In genomic region chr1:162984699-162985098, GRCh38 we compare ENCODE assay signal across 28 cellular contexts.
A peak's percentile ranks its signal among the peaks of the same experiment; 100 is the strongest.
DNase-seq lines count a peak whose midpoint lies in the region; ATAC-seq, FAIRE-seq and TF ChIP-seq lines count a peak whose summit lies in the region.
"Had no signal": no experiment of that assay in that cellular context is flagged by ENCODE, and none has a peak within 500 bp of the region (broad histone marks: within the 10 kb centered on the region; RNA-seq: fewer than 3 reads in every experiment).

No MANE protein-coding gene starts in this region.

- TF ChIP-seq CTCF in mammary epithelial cell (conservative IDR thresholded peaks at IDR 0.05 in 1 of 2, IDR thresholded peaks at IDR 0.05 in 1 of 2; ENCODE audit: extremely low read depth in 1 of 2, insufficient read depth in 1 of 2, low read depth in 1 of 2, low read length in 2 of 2) (no peak), breast epithelium (IDR thresholded peaks at IDR 0.05) (no peak), astrocyte (IDR thresholded peaks at IDR 0.05; ENCODE audit: insufficient read depth, low read depth, low read length) (no peak), fibroblast of pulmonary artery (IDR thresholded peaks at IDR 0.05; ENCODE audit: low read length, missing control alignments) (no peak), suprapubic skin (IDR thresholded peaks at IDR 0.05) (no peak)

- WGBS in mammary epithelial cell (ENCODE audit: low coverage, missing lambda C conversion rate) = 96% methylated on average over 2 of the region's 2 CpGs
- 59% methylated on average over 2 of the region's 2 CpGs for WGBS in suprapubic skin

- peak; percentile 89 for FAIRE-seq in astrocyte (lab: Jason Lieb, UNC)
- FAIRE-seq: GM12878, kidney, small intestine had no signal

- no peaks in the 10 kb centered on the region for H3K27me3 ChIP-seq in mammary epithelial cell (ENCODE audit: insufficient read depth, low read length)
- H3K27me3 ChIP-seq in breast epithelium = no peaks in the 10 kb centered on the region
- no peaks in the 10 kb centered on the region for H3K27me3 ChIP-seq in astrocyte (ENCODE audit: insufficient read depth, low read length)
- peaks cover 7% of the 10 kb centered on the region for H3K27me3 ChIP-seq in suprapubic skin
- H3K27me3 ChIP-seq: cardiac muscle cell, esophagus muscularis mucosa, stomach, upper lobe of right lung had no signal

- no peak for ATAC-seq in T-helper 17 cell
- ATAC-seq in HG02852 (IDR thresholded peaks at IDR 0.05; ENCODE audit: unreplicated experiment) = no peak
- no peak for ATAC-seq in left lobe of liver
- ATAC-seq: GM12878; naive thymus-derived CD8-positive, alpha-beta T cell; upper lobe of right lung had no signal

- H3K4me2 ChIP-seq in mammary epithelial cell (ENCODE audit: insufficient read depth, low read depth, low read length) = no peak overlapping the region
- H3K4me2 ChIP-seq in astrocyte (ENCODE audit: low read length) = peak overlapping the region; percentile 4
- H3K4me2 ChIP-seq: KMS-11 had no signal

- H3K4me1 ChIP-seq in mammary epithelial cell (ENCODE audit: insufficient read depth, low read length) = peaks cover 22% of the 10 kb centered on the region
- H3K4me1 ChIP-seq in breast epithelium = no peaks in the 10 kb centered on the region
- H3K4me1 ChIP-seq in astrocyte (ENCODE audit: insufficient read depth, low read length) = peaks cover 27% of the 10 kb centered on the region
- no peaks in the 10 kb centered on the region for H3K4me1 ChIP-seq in suprapubic skin
- H3K4me1 ChIP-seq: esophagus muscularis mucosa, stomach, upper lobe of right lung had no signal

- no peak overlapping the region for H3K27ac ChIP-seq in mammary epithelial cell (ENCODE audit: insufficient read depth, low read depth, low read length)
- no peak overlapping the region for H3K27ac ChIP-seq in breast epithelium
- H3K27ac ChIP-seq in astrocyte (ENCODE audit: low read depth, low read length) = peak overlapping the region; percentile 83
- H3K27ac ChIP-seq in suprapubic skin = no peak overlapping the region
- H3K27ac ChIP-seq: C4-2B, cardiac muscle cell, esophagus muscularis mucosa, KMS-11, stomach, upper lobe of right lung had no signal

- in situ Hi-C loops in mammary epithelial cell (cut with MboI; ENCODE audit: low sequenced_read_pairs in 2 of 2) = no loop called here

- H3K27ac Mint-ChIP-seq in astrocyte (ENCODE audit: unreplicated experiment) (no peak overlapping the region), T-helper 17 cell (no peak overlapping the region)
- H3K27ac Mint-ChIP-seq: activated CD4-positive, alpha-beta T cell treated with anti-CD3 and anti-CD28 coated beads, Interleukin-2, amount 10 ng/mL, durations not matched to agents 24 days and 14 days; activated naive CD8-positive, alpha-beta T cell treated with anti-CD3 and anti-CD28 coated beads, Interleukin-2, amount 10 ng/mL, durations not matched to agents 7 days and 5 days; activated T-helper 2 cell treated with anti-CD3 and anti-CD28 coated beads, Interferon-gamma antibody, Interleukin-2, Interleukin-4, amounts not matched to agents 10 μg/mL and 5 μg/mL and 100 μg/mL, durations not matched to agents 14 hours and 24 hours and 36 hours; memory B cell had no signal

- H3K4me3 Mint-ChIP-seq in astrocyte (ENCODE audit: unreplicated experiment) = no peak overlapping the region
- no peak overlapping the region for H3K4me3 Mint-ChIP-seq in T-helper 17 cell
- H3K4me3 Mint-ChIP-seq: activated CD4-positive, alpha-beta T cell treated with anti-CD3 and anti-CD28 coated beads, Interleukin-2, amount 10 ng/mL, durations not matched to agents 24 days and 14 days; activated naive CD8-positive, alpha-beta T cell treated with anti-CD3 and anti-CD28 coated beads, Interleukin-2, amount 10 ng/mL, durations not matched to agents 7 days and 5 days; memory B cell; naive thymus-derived CD8-positive, alpha-beta T cell had no signal

- TF ChIP-seq EP300 in suprapubic skin (IDR thresholded peaks at IDR 0.05) = no peak

- TF ChIP-seq POLR2A in breast epithelium (IDR thresholded peaks at IDR 0.05) = no peak
- no peak for TF ChIP-seq POLR2A in suprapubic skin (IDR thresholded peaks at IDR 0.05)

- no peak overlapping the region for H3K4me3 ChIP-seq in mammary epithelial cell (replicated peaks in 1 of 3; ENCODE audit: insufficient read depth in 1 of 3, low read depth in 2 of 3, low read length in 3 of 3)
- H3K4me3 ChIP-seq in breast epithelium = no peak overlapping the region
- no peak overlapping the region for H3K4me3 ChIP-seq in astrocyte (ENCODE audit: insufficient read depth, low read depth, low read length)
- no peak overlapping the region for H3K4me3 ChIP-seq in fibroblast of pulmonary artery (replicated peaks; ENCODE audit: low read depth, low read length)
- no peak overlapping the region for H3K4me3 ChIP-seq in suprapubic skin
- H3K4me3 ChIP-seq: cardiac muscle cell, esophagus muscularis mucosa, GM12878, stomach, upper lobe of right lung had no signal

- H2AFZ ChIP-seq in mammary epithelial cell (ENCODE audit: low read depth, low read length) = no peak overlapping the region
- no peak overlapping the region for H2AFZ ChIP-seq in astrocyte (ENCODE audit: low read depth, low read length)

- H3K36me3 Mint-ChIP-seq in astrocyte (ENCODE audit: low read depth, unreplicated experiment) (no peaks in the 10 kb centered on the region), T-helper 17 cell (ENCODE audit: low read depth) (no peaks in the 10 kb centered on the region)
- H3K36me3 Mint-ChIP-seq: activated naive CD8-positive, alpha-beta T cell treated with anti-CD3 and anti-CD28 coated beads, Interleukin-2, amount 10 ng/mL, durations not matched to agents 7 days and 5 days; memory B cell; naive thymus-derived CD8-positive, alpha-beta T cell had no signal

- H3K9me3 ChIP-seq in mammary epithelial cell (replicated peaks; ENCODE audit: insufficient read depth, low read length) (no peaks in the 10 kb centered on the region), breast epithelium (no peaks in the 10 kb centered on the region), astrocyte (ENCODE audit: insufficient read depth, low read depth, low read length) (no peaks in the 10 kb centered on the region), T-helper 17 cell (ENCODE audit: control insufficient read depth, low read length, poor library complexity, severe bottlenecking) (no peaks in the 10 kb centered on the region), suprapubic skin (no peaks in the 10 kb centered on the region)
- H3K9me3 ChIP-seq: esophagus muscularis mucosa, stomach, upper lobe of right lung had no signal

- H3K9ac ChIP-seq in mammary epithelial cell (ENCODE audit: insufficient read depth, low read length) (no peak overlapping the region), astrocyte (ENCODE audit: low read length) (peak overlapping the region; percentile 5)
- H3K9ac ChIP-seq: KMS-11 had no signal

- no peaks in the 10 kb centered on the region for H4K20me1 ChIP-seq in mammary epithelial cell (ENCODE audit: insufficient read depth, low read length)
- no peaks in the 10 kb centered on the region for H4K20me1 ChIP-seq in astrocyte (ENCODE audit: insufficient read depth, low read length)

- intact Hi-C loops in mammary epithelial cell (cut with micrococcal nuclease) = no loop called here
- intact Hi-C loops in breast epithelium (cut with DNase I; ENCODE audit: low total_unique reads) = no loop called here

- H3K79me2 ChIP-seq in mammary epithelial cell (ENCODE audit: insufficient read depth, low read length) (no peaks in the 10 kb centered on the region), astrocyte (ENCODE audit: insufficient read depth, low read length) (no peaks in the 10 kb centered on the region)

- H3K36me3 ChIP-seq in mammary epithelial cell (ENCODE audit: insufficient read depth, low read length) (no peaks in the 10 kb centered on the region), breast epithelium (no peaks in the 10 kb centered on the region), astrocyte (ENCODE audit: insufficient read depth, low read length) (no peaks in the 10 kb centered on the region), suprapubic skin (no peaks in the 10 kb centered on the region)
- H3K36me3 ChIP-seq: cardiac muscle cell, esophagus muscularis mucosa, stomach, upper lobe of right lung had no signal

- H3K27me3 Mint-ChIP-seq in astrocyte (ENCODE audit: low read depth, unreplicated experiment) (no peaks in the 10 kb centered on the region), T-helper 17 cell (peaks cover 45% of the 10 kb centered on the region)

- CTCF ChIA-PET in mammary epithelial cell (lab: Charles Lee; ENCODE audit: low non-redundant PET) = no interaction called here

- dilution Hi-C loops in mammary epithelial cell (cut with HindIII; ENCODE audit: low sequenced_read_pairs) = no loop called here

- BruUV-seq in mammary epithelial cell (replicated peaks; lab: Mats Ljungman, UMichigan) = no TSS peak

- H3K4me1 Mint-ChIP-seq in astrocyte (ENCODE audit: low read depth, unreplicated experiment) (peaks cover 19% of the 10 kb centered on the region), T-helper 17 cell (no peaks in the 10 kb centered on the region)
- H3K4me1 Mint-ChIP-seq: activated CD4-positive, alpha-beta T cell treated with anti-CD3 and anti-CD28 coated beads, Interleukin-2, amount 10 ng/mL, durations not matched to agents 24 days and 14 days; activated naive CD8-positive, alpha-beta T cell treated with anti-CD3 and anti-CD28 coated beads, Interleukin-2, amount 10 ng/mL, durations not matched to agents 7 days and 5 days; memory B cell; naive thymus-derived CD8-positive, alpha-beta T cell had no signal

- peaks cover 3% of the 10 kb centered on the region for H3K9me3 Mint-ChIP-seq in astrocyte (ENCODE audit: unreplicated experiment)
- H3K9me3 Mint-ChIP-seq: activated CD4-positive, alpha-beta T cell treated with anti-CD3 and anti-CD28 coated beads, Interleukin-2, amount 10 ng/mL, durations not matched to agents 24 days and 14 days; activated naive CD8-positive, alpha-beta T cell treated with anti-CD3 and anti-CD28 coated beads, Interleukin-2, amount 10 ng/mL, durations not matched to agents 7 days and 5 days; activated T-helper 2 cell treated with anti-CD3 and anti-CD28 coated beads, Interferon-gamma antibody, Interleukin-2, Interleukin-4, amounts not matched to agents 10 μg/mL and 5 μg/mL and 100 μg/mL, durations not matched to agents 14 hours and 24 hours and 36 hours; memory B cell had no signal

- DNase-seq in mammary epithelial cell (peak; percentile 23), breast epithelium (ENCODE audit: low spot score in 2 of 2) (no peak), astrocyte (ENCODE audit: low read depth) (peak; percentile 89), fibroblast of pulmonary artery (ENCODE audit: low read depth) (peak; percentile 96), T-helper 17 cell (no peak), suprapubic skin (ENCODE audit: low spot score in 2 of 2) (no peak), left lobe of liver (ENCODE audit: low spot score) (no peak)
- DNase-seq: 8988T; activated CD4-positive, alpha-beta T cell treated with anti-CD3 and anti-CD28 coated beads, Interleukin-2, amount 10 ng/mL, durations not matched to agents 24 days and 14 days; activated naive CD8-positive, alpha-beta T cell treated with anti-CD3 and anti-CD28 coated beads, Interleukin-2, amount 10 ng/mL, durations not matched to agents 7 days and 5 days; hypothalamus; kidney; naive thymus-derived CD8-positive, alpha-beta T cell; NCI-H1092 treated with DMSO at 0.1 percent for 48 hours; NCI-H524 treated with DMSO at 0.1 percent for 48 hours; SHP77 treated with DMSO at 0.1 percent for 48 hours; small intestine; stimulated activated CD4-positive, alpha-beta T cell treated with anti-CD3 and anti-CD28 coated beads, Interleukin-2, amount 100 ng/mL, for 48 hours; stomach; upper lobe of right lung had no signal

Comparison
In these comparisons a context has a peak if more than half of its experiments do, and no peak if none do; other contexts are left out.
1. DNase-seq: peak in mammary epithelial cell (single experiment), astrocyte (single experiment) and fibroblast of pulmonary artery (single experiment); none in breast epithelium (0 of 2), T-helper 17 cell (0 of 3), suprapubic skin (0 of 2) and left lobe of liver (single experiment).